Comparison of ENCODE assay signal across 20 cellular contexts in the genomic region with DNA sequence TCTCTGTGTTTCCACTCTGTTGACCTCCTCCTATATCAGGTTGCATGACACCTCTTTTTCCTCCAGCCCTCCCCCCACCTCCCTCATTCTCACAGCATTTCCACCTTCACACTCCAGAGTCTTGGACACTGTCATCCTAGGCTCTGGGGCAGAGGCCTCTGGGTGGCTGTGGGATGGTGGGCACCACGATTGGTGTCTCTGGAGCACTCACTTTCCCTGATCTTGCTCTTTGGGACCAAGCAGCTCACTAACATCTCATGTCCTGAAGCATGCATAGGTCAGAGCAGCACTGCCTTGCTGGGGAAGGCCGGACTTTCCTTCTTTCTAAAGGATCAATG. TPM values are rescaled to one million over a fixed set of nuclear protein-coding genes. Genes with fewer than 3 reads are reported as not detected.
"Had no signal": no experiment of that assay in that cellular context is flagged by ENCODE, and none has a peak within 500 bp of the region (broad histone marks: within the 10 kb centered on the region; RNA-seq: fewer than 3 reads in every experiment).

No MANE protein-coding gene starts in this region.

- H3K27ac Mint-ChIP-seq: activated CD8-positive, alpha-beta memory T cell treated with anti-CD3 and anti-CD28 coated beads, Interleukin-2, amount 10 ng/mL, durations not matched to agents 7 days and 5 days; activated naive CD4-positive, alpha-beta T cell treated with anti-CD3 and anti-CD28 coated beads, Interleukin-2, amount 50 U/mL, for 72 hours; stimulated activated naive CD8-positive, alpha-beta T cell treated with anti-CD3 and anti-CD28 coated beads, Interleukin-15, amount 100 ng/mL, for 72 hours; T-cell had no signal

- H3K27me3 Mint-ChIP-seq: activated CD8-positive, alpha-beta memory T cell treated with anti-CD3 and anti-CD28 coated beads, Interleukin-2, amount 10 ng/mL, durations not matched to agents 7 days and 5 days; stimulated activated naive CD8-positive, alpha-beta T cell treated with anti-CD3 and anti-CD28 coated beads, Interleukin-15, amount 100 ng/mL, for 72 hours had no signal

- H3K4me3 Mint-ChIP-seq: activated CD8-positive, alpha-beta memory T cell treated with anti-CD3 and anti-CD28 coated beads, Interleukin-2, amount 10 ng/mL, durations not matched to agents 7 days and 5 days; stimulated activated naive CD8-positive, alpha-beta T cell treated with anti-CD3 and anti-CD28 coated beads, Interleukin-15, amount 100 ng/mL, for 72 hours; T-cell had no signal

- DNase-seq: activated CD4-positive, alpha-beta T cell treated with anti-CD3 and anti-CD28 coated beads for 1 hour; activated CD4-positive, alpha-beta T cell treated with anti-CD3 and anti-CD28 coated beads, Interleukin-2, amount 50 U/mL, for 4 hours; activated gamma-delta T cell; activated T-cell treated with anti-CD3 and anti-CD28 coated beads, Interleukin-2, amount 50 U/mL, for 48 hours; amniotic stem cell; brain microvascular endothelial cell; dermis blood vessel endothelial cell; erythroblast; mesenchymal stem cell; stimulated activated CD4-positive, alpha-beta T cell treated with anti-CD3 and anti-CD28 coated beads, Interleukin-1b, Interleukin-23, amount 100 ng/mL, for 48 hours; stimulated activated naive CD8-positive, alpha-beta T cell treated with anti-CD3 and anti-CD28 coated beads, Interleukin-15, amount 100 ng/mL, for 72 hours; T-helper 9 cell had no signal

- H3K36me3 Mint-ChIP-seq: activated CD8-positive, alpha-beta memory T cell treated with anti-CD3 and anti-CD28 coated beads, Interleukin-2, amount 10 ng/mL, durations not matched to agents 7 days and 5 days; T-cell had no signal

- H3K27me3 ChIP-seq: brain microvascular endothelial cell had no signal

- H3K4me1 Mint-ChIP-seq: activated CD8-positive, alpha-beta memory T cell treated with anti-CD3 and anti-CD28 coated beads, Interleukin-2, amount 10 ng/mL, durations not matched to agents 7 days and 5 days; stimulated activated naive CD8-positive, alpha-beta T cell treated with anti-CD3 and anti-CD28 coated beads, Interleukin-15, amount 100 ng/mL, for 72 hours; T-cell had no signal

- H3K4me3 ChIP-seq: SK-N-MC had no signal

- H3K9me3 Mint-ChIP-seq: activated naive CD4-positive, alpha-beta T cell treated with anti-CD3 and anti-CD28 coated beads, Interleukin-2, amount 50 U/mL, for 72 hours had no signal

- ATAC-seq: activated CD8-positive, alpha-beta memory T cell treated with anti-CD3 and anti-CD28 coated beads, Interleukin-2, amount 10 ng/mL, durations not matched to agents 7 days and 5 days; activated naive CD4-positive, alpha-beta T cell treated with anti-CD3 and anti-CD28 coated beads, Interleukin-2, amount 50 U/mL, for 72 hours; stimulated activated naive CD8-positive, alpha-beta T cell treated with anti-CD3 and anti-CD28 coated beads, Interleukin-15, amount 100 ng/mL, for 72 hours; T-cell had no signal

- H3K27ac ChIP-seq: brain microvascular endothelial cell, SK-N-MC had no signal

RNA-seq across cellular contexts. Expression of gene KLHL40, which starts 17.0 kb away (rescaled TPM):
- total RNA-seq: activated CD8-positive, alpha-beta memory T cell treated with anti-CD3 and anti-CD28 coated beads, Interleukin-2, amount 10 ng/mL, durations not matched to agents 7 days and 5 days; activated naive CD4-positive, alpha-beta T cell treated with anti-CD3 and anti-CD28 coated beads, Interleukin-2, amount 50 U/mL, for 72 hours; liver; osteocyte; T-cell had no signal
- polyA plus RNA-seq: liver, neural cell had no signal

RNA-seq across cellular contexts. Expression of gene HHATL, which starts 34.2 kb away (rescaled TPM):
- total RNA-seq: activated CD8-positive, alpha-beta memory T cell treated with anti-CD3 and anti-CD28 coated beads, Interleukin-2, amount 10 ng/mL, durations not matched to agents 7 days and 5 days; activated naive CD4-positive, alpha-beta T cell treated with anti-CD3 and anti-CD28 coated beads, Interleukin-2, amount 50 U/mL, for 72 hours; cerebellum; dermis blood vessel endothelial cell; osteocyte; T-cell had no signal
- polyA plus RNA-seq: liver, neural cell had no signal
